In the genomic region with DNA sequence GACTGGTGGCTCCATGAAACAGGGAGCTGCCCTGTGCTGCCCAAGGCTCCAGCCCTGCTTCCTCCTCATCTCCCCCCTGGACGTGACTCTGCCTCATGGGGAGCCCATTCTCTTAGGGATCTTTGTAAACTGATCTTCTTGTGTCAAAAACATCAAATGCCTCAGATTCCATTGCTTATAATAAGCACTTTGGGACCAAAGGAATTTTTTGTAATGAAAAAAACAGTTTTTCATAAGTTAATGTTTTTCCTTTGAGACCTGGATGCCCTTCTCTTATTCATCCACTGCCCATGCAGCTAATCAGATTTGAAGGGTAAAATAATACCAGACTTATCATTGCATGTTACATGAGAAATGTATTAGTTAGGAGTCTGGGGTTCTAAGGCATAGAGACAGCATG, we compare ENCODE assay signal across 19 cellular contexts. TPM values are rescaled to one million over a fixed set of nuclear protein-coding genes. Genes with fewer than 3 reads are reported as not detected.
DNase-seq lines count a peak whose midpoint lies in the region; ATAC-seq, FAIRE-seq and TF ChIP-seq lines count a peak whose summit lies in the region.
"Had no signal": no experiment of that assay in that cellular context is flagged by ENCODE, and none has a peak within 500 bp of the region (broad histone marks: within the 10 kb centered on the region; RNA-seq: fewer than 3 reads in every experiment).

No MANE protein-coding gene starts in this region.

- CTCF ChIA-PET in HepG2 (lab: Yijun Ruan, JAX; ENCODE audit: low intra/inter-chr PET ratio, low total read pairs), result no interaction called here

- H3K9me3 Mint-ChIP-seq in osteocyte (ENCODE audit: unreplicated experiment), result no peaks in the 10 kb centered on the region
- H3K9me3 Mint-ChIP-seq: CD4-positive, alpha-beta memory T cell had no signal

- H3K27me3 ChIP-seq in HepG2 (ENCODE audit: control insufficient read depth in 1 of 2, insufficient read depth in 2 of 2, low read length in 2 of 2), result no peaks in the 10 kb centered on the region
- H3K27me3 ChIP-seq: MG63 had no signal

- H3K4me1 ChIP-seq in HepG2 (ENCODE audit: insufficient read depth, low read length), result peaks cover 11% of the 10 kb centered on the region

- H3K27ac Mint-ChIP-seq in osteocyte (ENCODE audit: unreplicated experiment), result peak overlapping the region; percentile 37
- H3K27ac Mint-ChIP-seq: CD4-positive, alpha-beta memory T cell had no signal

- H3K9ac ChIP-seq in HepG2 (ENCODE audit: insufficient read depth, low read depth, low read length), result no peak overlapping the region

- in situ Hi-C loops in HepG2 (cut with HindIII; ENCODE audit: extremely low pct_ligation_motif_present, low pct_unique_long_range_greater_than_20kb), result no loop called here

- no peak for ATAC-seq in HepG2
- ATAC-seq in HG02885 (IDR thresholded peaks at IDR 0.05; ENCODE audit: poor library complexity, unreplicated experiment), result no peak
- ATAC-seq: A549, K562 had no signal

- intact Hi-C loops in HepG2 (cut with micrococcal nuclease; ENCODE audit: unreplicated experiment), result no loop called here

- H3K4me3 ChIP-seq in choroid plexus epithelial cell (ENCODE audit: low read depth, low read length), result no peak overlapping the region
- H3K4me3 ChIP-seq in HepG2 (replicated peaks in 1 of 3; ENCODE audit: insufficient read depth in 1 of 3, low read depth in 2 of 3, low read length in 3 of 3), result no peak overlapping the region
- H3K4me3 ChIP-seq: A549, K562, MG63 had no signal

- H2AFZ ChIP-seq in HepG2 (ENCODE audit: low read length), result no peak overlapping the region

- POLR2A ChIA-PET in HepG2 (lab: Yijun Ruan, JAX), result no interaction called here

- H3K36me3 ChIP-seq in HepG2 (replicated peaks in 1 of 2; ENCODE audit: control insufficient read depth in 1 of 2, insufficient read depth in 2 of 2, low read length in 2 of 2), result no peaks in the 10 kb centered on the region
- H3K36me3 ChIP-seq: MG63 had no signal

- no TSS peak for BruUV-seq in HepG2 (replicated peaks; lab: Mats Ljungman, UMichigan)

- no peaks in the 10 kb centered on the region for H3K36me3 Mint-ChIP-seq in osteocyte (ENCODE audit: unreplicated experiment)
- H3K36me3 Mint-ChIP-seq: CD4-positive, alpha-beta memory T cell had no signal

- TF ChIP-seq POLR2A in HepG2 (IDR thresholded peaks at IDR 0.05; ENCODE audit: insufficient read depth in 1 of 2, low read depth in 2 of 2, low read length in 2 of 2), result no peak

- no peaks in the 10 kb centered on the region for H4K20me1 ChIP-seq in HepG2 (ENCODE audit: insufficient read depth, low read length)

- TF ChIP-seq CTCF in choroid plexus epithelial cell (conservative IDR thresholded peaks at IDR 0.05; ENCODE audit: low read depth, low read length) (no peak), osteocyte (IDR thresholded peaks at IDR 0.05) (no peak), HepG2 (CRISPR knock-in tag; IDR thresholded peaks at IDR 0.05) (no peak)

- no peak for FAIRE-seq in HepG2 (lab: Jason Lieb, UNC)
- FAIRE-seq: A549, H54, K562 had no signal

- no peaks in the 10 kb centered on the region for H3K79me2 ChIP-seq in HepG2 (ENCODE audit: insufficient read depth, low read length)

- DNase-seq in EL (peak; percentile 68), M059J (ENCODE audit: low read depth) (peak; percentile 45), choroid plexus epithelial cell (ENCODE audit: low read depth) (peak; percentile 62), osteocyte (ENCODE audit: extremely low spot score, unreplicated experiment) (no peak), HepG2 (ENCODE audit: low spot score) (no peak)
- DNase-seq in stimulated activated CD4-positive, alpha-beta T cell treated with anti-CD3 and anti-CD28 coated beads, Interleukin-1b, Interleukin-23, amount 100 ng/mL, for 48 hours, result no peak
- DNase-seq: CD4-positive, alpha-beta memory T cell; DND-41; MG63; NCI-H1105 treated with DMSO at 0.1 percent for 48 hours; NCI-H187; NCI-H2171; NCI-H82; Right ventricle myocardium superior had no signal

- no peak overlapping the region for H3K27ac ChIP-seq in HepG2 (ENCODE audit: extremely low read length, insufficient read depth, low read length)
- H3K27ac ChIP-seq: A549 had no signal

- H3K27me3 Mint-ChIP-seq in osteocyte (ENCODE audit: unreplicated experiment), result no peaks in the 10 kb centered on the region

- no peak overlapping the region for H3K4me3 Mint-ChIP-seq in osteocyte (ENCODE audit: unreplicated experiment)
- H3K4me3 Mint-ChIP-seq: CD4-positive, alpha-beta memory T cell had no signal

- WGBS in HepG2 (ENCODE audit: low lambda C conversion rate), result 10% methylated on average over 1 of the region's 1 CpG

- no peak for TF ChIP-seq EP300 in HepG2 (IDR thresholded peaks at IDR 0.05; ENCODE audit: low read depth in 2 of 2, low read length in 2 of 2)
- no peak for TF ChIP-seq EP300 in HepG2 (CRISPR knock-in tag; IDR thresholded peaks at IDR 0.05; ENCODE audit: borderline replicate concordance)

- no peak for TF ChIP-seq RAD21 in HepG2 (CRISPR knock-in tag; IDR thresholded peaks at IDR 0.05)

- H3K4me1 Mint-ChIP-seq in osteocyte (ENCODE audit: unreplicated experiment), result peaks cover 46% of the 10 kb centered on the region
- H3K4me1 Mint-ChIP-seq: CD4-positive, alpha-beta memory T cell had no signal

- H3K4me2 ChIP-seq in HepG2 (ENCODE audit: low read depth, low read length), result no peak overlapping the region
- H3K4me2 ChIP-seq: A549 had no signal

- H3K9me3 ChIP-seq in HepG2 (ENCODE audit: low read length), result no peaks in the 10 kb centered on the region
- H3K9me3 ChIP-seq: A549, MG63 had no signal

TF ChIP-seq in HepG2, 621 proteins besides CTCF, POLR2A, EP300 and RAD21 (continues in another document):
- no peak for TF ChIP-seq ZNF207 (IDR thresholded peaks at IDR 0.05; ENCODE audit: borderline replicate concordance)
- TF ChIP-seq ZFAT (CRISPR knock-in tag; conservative IDR thresholded peaks at IDR 0.05), result no peak
- no peak for TF ChIP-seq DR1 (CRISPR knock-in tag; IDR thresholded peaks at IDR 0.05)
- TF ChIP-seq ZNF430 (CRISPR knock-in tag; IDR thresholded peaks at IDR 0.05), result no peak
- no peak for TF ChIP-seq TP53 (CRISPR knock-in tag; conservative IDR thresholded peaks at IDR 0.05)
- TF ChIP-seq, protein P1, sequence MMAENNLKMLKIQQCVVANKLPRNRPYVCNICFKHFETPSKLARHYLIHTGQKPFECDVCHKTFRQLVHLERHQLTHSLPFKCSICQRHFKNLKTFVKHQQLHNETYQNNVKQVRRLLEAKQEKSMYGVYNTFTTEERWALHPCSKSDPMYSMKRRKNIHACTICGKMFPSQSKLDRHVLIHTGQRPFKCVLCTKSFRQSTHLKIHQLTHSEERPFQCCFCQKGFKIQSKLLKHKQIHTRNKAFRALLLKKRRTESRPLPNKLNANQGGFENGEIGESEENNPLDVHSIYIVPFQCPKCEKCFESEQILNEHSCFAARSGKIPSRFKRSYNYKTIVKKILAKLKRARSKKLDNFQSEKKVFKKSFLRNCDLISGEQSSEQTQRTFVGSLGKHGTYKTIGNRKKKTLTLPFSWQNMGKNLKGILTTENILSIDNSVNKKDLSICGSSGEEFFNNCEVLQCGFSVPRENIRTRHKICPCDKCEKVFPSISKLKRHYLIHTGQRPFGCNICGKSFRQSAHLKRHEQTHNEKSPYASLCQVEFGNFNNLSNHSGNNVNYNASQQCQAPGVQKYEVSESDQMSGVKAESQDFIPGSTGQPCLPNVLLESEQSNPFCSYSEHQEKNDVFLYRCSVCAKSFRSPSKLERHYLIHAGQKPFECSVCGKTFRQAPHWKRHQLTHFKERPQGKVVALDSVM (CRISPR knock-in tag; IDR thresholded peaks at IDR 0.05), result no peak
- TF ChIP-seq HOXA7 (CRISPR knock-in tag; IDR thresholded peaks at IDR 0.05), result no peak

RNA-seq across cellular contexts. Expression of a gene that starts 41.7 kb away (rescaled TPM):
- 3.7 and 7.7 TPM in 2 replicates for total RNA-seq in M059J (2014; rRNA removed; shearing (Covaris generic))
- total RNA-seq in osteocyte (24.2 and 25.3 TPM in 2 replicates), HepG2 (2016; rRNA removed; fragmentation: Illumina TruSeq; extraction: Trizol) (1.5 and 1.8 TPM in 2 replicates)
- 0.18 TPM in 1 of 2 replicates, not detected in the other for total RNA-seq in HepG2 (2016; cell fraction: cytosol; rRNA removed; fragmentation: Illumina TruSeq; extraction: Trizol; ENCODE audit: low read depth)
- total RNA-seq in HepG2 (2016; cell fraction: insoluble cytoplasmic fraction; rRNA removed; fragmentation: Illumina TruSeq; extraction: Trizol), result 1.1 and 1.7 TPM in 2 replicates
- 0.56 and 1.2 TPM in 2 replicates for total RNA-seq in HepG2 (2016; cell fraction: membrane; rRNA removed; fragmentation: Illumina TruSeq; extraction: Trizol)
- 0.34 and 0.87 TPM in 2 replicates for total RNA-seq in HepG2 (2016; cell fraction: nucleus; rRNA removed; fragmentation: Illumina TruSeq; extraction: Trizol)
- polyA plus RNA-seq in HepG2 (2011; rRNA removed), result 0.14 and 0.25 TPM in 2 replicates
- 0.11 and 0.24 TPM in 2 replicates for polyA plus RNA-seq in HepG2 (2011; cell fraction: cytosol; rRNA removed)
- 0.16 and 0.31 TPM in 2 replicates for polyA plus RNA-seq in HepG2 (2011; cell fraction: nucleus; rRNA removed)
- polyA plus RNA-seq in HepG2 (2012), result 0.63 and 0.75 TPM in 2 replicates
- not detected in 2 replicates for polyA plus RNA-seq in HepG2 (2016; cell fraction: cytosol; fragmentation: Illumina TruSeq; extraction: Trizol; ENCODE audit: low read depth)
- 0.19 TPM in 1 of 2 replicates, not detected in the other for polyA plus RNA-seq in HepG2 (2016; cell fraction: insoluble cytoplasmic fraction; fragmentation: Illumina TruSeq; extraction: Trizol; ENCODE audit: low read depth)
- polyA plus RNA-seq in HepG2 (2016; cell fraction: membrane; fragmentation: Illumina TruSeq; extraction: Trizol; ENCODE audit: low read depth), result not detected in 2 replicates
- polyA plus RNA-seq in HepG2 (2016; cell fraction: nucleus; fragmentation: Illumina TruSeq; extraction: Trizol; ENCODE audit: insufficient read depth, low read depth), result 0.26 and 0.41 TPM in 2 replicates
- polyA minus RNA-seq in HepG2 (2011; rRNA and poly(A)+ RNA removed; ENCODE audit: low replicate concordance), result 0.04 TPM in 1 of 2 replicates, not detected in the other
- polyA minus RNA-seq in HepG2 (2011; cell fraction: cytosol; rRNA and poly(A)+ RNA removed), result 0.20 and 0.88 TPM in 2 replicates
- polyA minus RNA-seq in HepG2 (2011; cell fraction: nucleus; rRNA and poly(A)+ RNA removed), result 0.87 and 1.5 TPM in 2 replicates
- total RNA-seq: CD4-positive, alpha-beta memory T cell; HT-29; K562 had no signal
- polyA plus RNA-seq: CD4-positive, alpha-beta memory T cell; K562 had no signal

Comparison
In these comparisons a context has a peak if more than half of its experiments do, and no peak if none do; other contexts are left out.
1. DNase-seq: peak in EL (single experiment), M059J (single experiment) and choroid plexus epithelial cell (single experiment); none in osteocyte (single experiment), HepG2 (single experiment) and stimulated activated CD4-positive, alpha-beta T cell treated with anti-CD3 and anti-CD28 coated beads, Interleukin-1b, Interleukin-23, amount 100 ng/mL, for 48 hours (single experiment).